31 cellular contexts compared by ENCODE assay signal in genomic region chr5:1039706-1040260, GRCh38. TPM values are rescaled to one million over a fixed set of nuclear protein-coding genes. Genes with fewer than 3 reads are reported as not detected.
"Had no signal": no experiment of that assay in that cellular context is flagged by ENCODE, and none has a peak within 500 bp of the region (broad histone marks: within the 10 kb centered on the region; RNA-seq: fewer than 3 reads in every experiment).

No MANE protein-coding gene starts in this region.

- H3K4me3 ChIP-seq: heart left ventricle, lung, ovary, prostate gland, right lobe of liver, skin epidermis, stomach, testis, thyroid gland, transverse colon, upper lobe of left lung, vagina had no signal

- H3K27me3 ChIP-seq: heart left ventricle, neutrophil, ovary, right lobe of liver, stomach, testis, thyroid gland, transverse colon, upper lobe of left lung, vagina had no signal

- H3K4me1 Mint-ChIP-seq: mesothelial cell of epicardium had no signal

- H3K9me3 ChIP-seq: heart left ventricle, neutrophil, ovary, prostate gland, right lobe of liver, stomach, testis, thyroid gland, transverse colon, upper lobe of left lung, vagina had no signal

- H3K27ac Mint-ChIP-seq: mesothelial cell of epicardium; naive B cell; natural killer cell; stimulated activated naive B cell treated with anti-CD40 and anti-IgM and Interleukin-4, amounts not matched to agents 10 μg/mL and 1 μg/mL and 100 μg/mL, for 72 hours had no signal

- H3K27ac ChIP-seq: heart left ventricle, neutrophil, ovary, prostate gland, right lobe of liver, stomach, testis, thyroid gland, transverse colon, upper lobe of left lung, vagina had no signal

- DNase-seq: hippocampal formation; kidney glomerular epithelial cell; mesendoderm; naive B cell; natural killer cell; occipital lobe; retina; stimulated activated CD4-positive, alpha-beta T cell treated with anti-CD3 and anti-CD28 coated beads, Interleukin-12 subunit alpha, Interleukin-12 subunit beta, amount 100 ng/mL, for 4 hours; stimulated activated CD4-positive, alpha-beta T cell treated with anti-CD3 and anti-CD28 coated beads, Interleukin-15, amount 100 ng/mL, for 24 hours; stimulated activated CD4-positive, alpha-beta T cell treated with anti-CD3 and anti-CD28 coated beads, Interleukin-2, amount 100 ng/mL, for 24 hours; stimulated activated CD4-positive, alpha-beta T cell treated with anti-CD3 and anti-CD28 coated beads, Interleukin-4, amount 100 ng/mL, for 1 hour; stimulated activated naive B cell treated with anti-CD40 and anti-IgM and Interleukin-4, amounts not matched to agents 10 μg/mL and 1 μg/mL and 100 μg/mL, for 72 hours; stimulated activated naive CD8-positive, alpha-beta T cell treated with anti-CD3 and anti-CD28 coated beads, Interleukin-15, Interleukin-2, amounts not matched to agents 100 U/mL and 50 U/mL, for 24 hours; stomach; testis; thyroid gland; transverse colon had no signal

- H3K36me3 Mint-ChIP-seq: natural killer cell had no signal

- ATAC-seq: heart left ventricle; left cardiac atrium; left lobe of liver; natural killer cell; right lobe of liver; stimulated activated naive B cell treated with anti-CD40 and anti-IgM and Interleukin-4, amounts not matched to agents 10 μg/mL and 1 μg/mL and 100 μg/mL, for 72 hours; stimulated activated naive CD8-positive, alpha-beta T cell treated with anti-CD3 and anti-CD28 coated beads, Interleukin-15, Interleukin-2, amounts not matched to agents 100 U/mL and 50 U/mL, for 24 hours had no signal

- H3K4me3 Mint-ChIP-seq: mesothelial cell of epicardium; naive B cell; natural killer cell; stimulated activated naive B cell treated with anti-CD40 and anti-IgM and Interleukin-4, amounts not matched to agents 10 μg/mL and 1 μg/mL and 100 μg/mL, for 72 hours had no signal

- H3K36me3 ChIP-seq: neutrophil, ovary, prostate gland, right lobe of liver, stomach, thyroid gland, transverse colon, vagina had no signal

- H3K4me1 ChIP-seq: heart left ventricle, prostate gland, right lobe of liver, stomach, testis, thyroid gland, transverse colon, upper lobe of left lung, vagina had no signal

RNA-seq across cellular contexts. Expression of gene NKD2, which starts 31.2 kb away (rescaled TPM):
- total RNA-seq: mononuclear cell, natural killer cell had no signal
- polyA plus RNA-seq: keratinocyte had no signal
